1 cellular context compared by ENCODE assay signal in genomic region chr20:61728786-61729365, GRCh38.
TF ChIP-seq lines count a peak whose summit lies in the region.

No MANE protein-coding gene starts in this region.

TF ChIP-seq in H1, 55 proteins besides CTCF, POLR2A, EP300 and RAD21 (continued from another document):
- TF ChIP-seq YY1 (IDR thresholded peaks at IDR 0.05; ENCODE audit: low read depth, low read length) (no peak), E2F6 (IDR thresholded peaks at IDR 0.05) (no peak)
